ENCODE assay signal across 25 cellular contexts in genomic region chr3:116154389-116154788, GRCh38.
"Had no signal": no experiment of that assay in that cellular context is flagged by ENCODE, and none has a peak within 500 bp of the region (broad histone marks: within the 10 kb centered on the region; RNA-seq: fewer than 3 reads in every experiment).

No MANE protein-coding gene starts in this region.

- H3K4me1 ChIP-seq: esophagus squamous epithelium, heart right ventricle, psoas muscle, spleen, testis, tibial artery, upper lobe of left lung had no signal

- H3K4me1 Mint-ChIP-seq: memory B cell; naive thymus-derived CD8-positive, alpha-beta T cell; stimulated activated memory B cell treated with anti-CD40 and anti-IgM and Interleukin-4, amounts not matched to agents 10 μg/mL and 1 μg/mL and 100 μg/mL, for 72 hours had no signal

- H3K27me3 ChIP-seq: esophagus squamous epithelium, heart right ventricle, spleen, testis, tibial artery, upper lobe of left lung had no signal

- H3K27ac Mint-ChIP-seq: effector memory CD8-positive, alpha-beta T cell; memory B cell; naive thymus-derived CD8-positive, alpha-beta T cell; nephron progenitor cell; stimulated activated memory B cell treated with anti-CD40 and anti-IgM and Interleukin-4, amounts not matched to agents 10 μg/mL and 1 μg/mL and 100 μg/mL, for 72 hours had no signal

- H3K9me3 ChIP-seq: esophagus squamous epithelium, heart right ventricle, psoas muscle, spleen, testis, tibial artery, upper lobe of left lung had no signal

- DNase-seq: cortex of kidney; effector memory CD8-positive, alpha-beta T cell; erythroblast; esophagus squamous epithelium; foreskin melanocyte; glutamatergic neuron; heart right ventricle; hippocampal formation; naive thymus-derived CD8-positive, alpha-beta T cell; nephron progenitor cell; nucleus accumbens; psoas muscle; right cardiac atrium; spleen; stimulated activated CD4-positive, alpha-beta T cell treated with anti-CD3 and anti-CD28 coated beads, Interleukin-4, amount 100 ng/mL, for 4 hours; stimulated activated naive CD8-positive, alpha-beta T cell treated with anti-CD3 and anti-CD28 coated beads, Interleukin-15, Interleukin-2, amounts not matched to agents 100 U/mL and 50 U/mL, for 24 hours; substantia nigra; testis; tibial artery; upper lobe of left lung had no signal

- H3K36me3 Mint-ChIP-seq: memory B cell; naive thymus-derived CD8-positive, alpha-beta T cell; stimulated activated memory B cell treated with anti-CD40 and anti-IgM and Interleukin-4, amounts not matched to agents 10 μg/mL and 1 μg/mL and 100 μg/mL, for 72 hours had no signal

- ATAC-seq: effector memory CD8-positive, alpha-beta T cell; heart right ventricle; left lobe of liver; naive thymus-derived CD8-positive, alpha-beta T cell; psoas muscle; right cardiac atrium; stimulated activated memory B cell treated with anti-CD40 and anti-IgM and Interleukin-4, amounts not matched to agents 10 μg/mL and 1 μg/mL and 100 μg/mL, for 72 hours; stimulated activated naive CD8-positive, alpha-beta T cell treated with anti-CD3 and anti-CD28 coated beads, Interleukin-15, Interleukin-2, amounts not matched to agents 100 U/mL and 50 U/mL, for 24 hours had no signal

- H3K27ac ChIP-seq: esophagus squamous epithelium, heart right ventricle, psoas muscle, skin epidermis, spleen, testis, tibial artery, upper lobe of left lung had no signal

- H3K36me3 ChIP-seq: esophagus squamous epithelium, heart right ventricle, spleen, tibial artery, upper lobe of left lung had no signal

- H3K27me3 Mint-ChIP-seq: effector memory CD8-positive, alpha-beta T cell; memory B cell; stimulated activated memory B cell treated with anti-CD40 and anti-IgM and Interleukin-4, amounts not matched to agents 10 μg/mL and 1 μg/mL and 100 μg/mL, for 72 hours had no signal

- H3K9me3 Mint-ChIP-seq: memory B cell had no signal

- H3K4me3 Mint-ChIP-seq: effector memory CD8-positive, alpha-beta T cell; memory B cell; nephron progenitor cell; stimulated activated memory B cell treated with anti-CD40 and anti-IgM and Interleukin-4, amounts not matched to agents 10 μg/mL and 1 μg/mL and 100 μg/mL, for 72 hours had no signal

- H3K4me3 ChIP-seq: esophagus squamous epithelium, heart right ventricle, lung, psoas muscle, skin epidermis, spleen, testis, tibial artery, upper lobe of left lung had no signal
